Comparison of ENCODE assay signal across 26 cellular contexts in genomic region chr1:216014046-216014445, GRCh38.
DNase-seq lines count a peak whose midpoint lies in the region; ATAC-seq, FAIRE-seq and TF ChIP-seq lines count a peak whose summit lies in the region.
"Had no signal": no experiment of that assay in that cellular context is flagged by ENCODE, and none has a peak within 500 bp of the region (broad histone marks: within the 10 kb centered on the region; RNA-seq: fewer than 3 reads in every experiment).

No MANE protein-coding gene starts in this region.

- peak overlapping the region; percentile 84 for H3K27ac ChIP-seq in GM23338 (ENCODE audit: low read depth)
- H3K27ac ChIP-seq: GM23248, RWPE1, SK-N-MC had no signal

- peaks cover 5% of the 10 kb centered on the region for H3K27me3 Mint-ChIP-seq in GM23338 (ENCODE audit: insufficient read depth, low read depth, poor library complexity)
- H3K27me3 Mint-ChIP-seq in WTC11 (ENCODE audit: low read depth): no peaks in the 10 kb centered on the region; the same call in 1 of the 2 replicates

- H3F3A ChIP-seq in GM23338 (replicated peaks; ENCODE audit: low read depth): no peaks in the 10 kb centered on the region

- peaks cover 7% of the 10 kb centered on the region for H3K36me3 Mint-ChIP-seq in GM23338 (ENCODE audit: low read depth)
- peaks cover 14% of the 10 kb centered on the region for H3K36me3 Mint-ChIP-seq in WTC11
- H3K36me3 Mint-ChIP-seq: CD8-positive, alpha-beta T cell had no signal

- DNase-seq in GM23338 (ENCODE audit: low spot score): no peak
- DNase-seq in WTC11 (ENCODE audit: low spot score): no peak
- DNase-seq in kidney glomerular epithelial cell (lab: John Stamatoyannopoulos, UW): peak; percentile 63
- DNase-seq in stimulated activated CD4-positive, alpha-beta T cell treated with anti-CD3 and anti-CD28 coated beads, Interleukin-4, amount 100 ng/mL, for 24 hours: no peak
- DNase-seq in GM12892 (ENCODE audit: insufficient read length): no peak
- no peak for DNase-seq in NCI-H1105 treated with DMSO at 0.1 percent for 48 hours (lab: John Stamatoyannopoulos, UW)
- DNase-seq: C1 segment of cervical spinal cord; Calu3; CD8-positive, alpha-beta T cell; DMS153; GF-D8; GM23248; MM.1S; NCI-H1092; NCI-H2029 treated with DMSO at 0.1 percent for 48 hours; NCI-H226; NCI-H524; NCI-H774; NK-92 treated with Interleukin-12 subunit alpha and Interleukin-12 subunit beta, amount 100 ng/mL, for 24 hours; SHP77 treated with DMSO at 0.1 percent for 48 hours; SW 1271 had no signal

- H3K9me3 Mint-ChIP-seq in GM23338 (peaks cover 7% of the 10 kb centered on the region), WTC11 (peaks cover 8% of the 10 kb centered on the region)

- ATAC-seq in GM23338 (no peak), WTC11 (0 out of 2 replicates have a peak, but pooled peaks have one; percentile 20), HG03095 (IDR thresholded peaks at IDR 0.05; ENCODE audit: unreplicated experiment) (no peak)
- ATAC-seq: CD8-positive, alpha-beta T cell; HCT116; K562 had no signal

- H4K20me1 ChIP-seq in GM23338 (replicated peaks; ENCODE audit: insufficient read depth): no peaks in the 10 kb centered on the region

- no peak for TF ChIP-seq CTCF in GM23338 (conservative IDR thresholded peaks at IDR 0.05; ENCODE audit: low read depth in 2 of 2)
- no peak for TF ChIP-seq CTCF in WTC11 (IDR thresholded peaks at IDR 0.05)

- peaks cover 17% of the 10 kb centered on the region for H3K4me1 ChIP-seq in GM23338 (ENCODE audit: insufficient read depth)

- no peak overlapping the region for H3K4me3 Mint-ChIP-seq in GM23338
- peak overlapping the region; percentile 13 for H3K4me3 Mint-ChIP-seq in WTC11
- H3K4me3 Mint-ChIP-seq: CD8-positive, alpha-beta T cell had no signal

- no peaks in the 10 kb centered on the region for H3K27me3 ChIP-seq in GM23338 (ENCODE audit: insufficient read depth)

- no peak overlapping the region for H2AFZ ChIP-seq in GM23338
- H2AFZ ChIP-seq: GM23248 had no signal

- no peaks in the 10 kb centered on the region for H3K9me2 ChIP-seq in GM23338 (ENCODE audit: insufficient read depth)

- H3K4me2 ChIP-seq in GM23338: peak overlapping the region; percentile 21; the same call in 1 of the 2 replicates

- peaks cover 19% of the 10 kb centered on the region for H3K4me1 Mint-ChIP-seq in GM23338
- peaks cover 30% of the 10 kb centered on the region for H3K4me1 Mint-ChIP-seq in WTC11

- no peaks in the 10 kb centered on the region for H3K79me2 ChIP-seq in GM23338 (replicated peaks; ENCODE audit: insufficient read depth)

- no peak for TF ChIP-seq POLR2A in GM12892 (IDR thresholded peaks at IDR 0.05; ENCODE audit: low read depth, low read length)

- POLR2A ChIA-PET in WTC11 (lab: Charles Lee): no interaction called here

- H3K27ac Mint-ChIP-seq in GM23338 (peak overlapping the region; percentile 40; the same call in 1 of the 2 replicates), WTC11 (peak overlapping the region; percentile 89)
- H3K27ac Mint-ChIP-seq: CD8-positive, alpha-beta T cell had no signal

- no peak for FAIRE-seq in GM12892 (lab: Jason Lieb, UNC)
- FAIRE-seq: K562 had no signal

- no peak overlapping the region for H3K4me3 ChIP-seq in GM23338
- H3K4me3 ChIP-seq: GM23248, K562, SK-N-MC had no signal

- CTCF ChIA-PET in WTC11 (lab: Charles Lee): interaction anchor here (1.0 kb wide), 1 partner anchor 207 kb away, joined by 3 read pairs; no protein-coding TSS in a partner anchor

- no peaks in the 10 kb centered on the region for H3K36me3 ChIP-seq in GM23338 (ENCODE audit: insufficient read depth)

TF ChIP-seq in GM23338, 12 proteins besides CTCF, POLR2A, EP300 and RAD21 (continues in another document):
- TF ChIP-seq CREB1 (CRISPR knock-in tag; IDR thresholded peaks at IDR 0.05; ENCODE audit: low read depth) (no peak), NANOG (IDR thresholded peaks at IDR 0.05; ENCODE audit: borderline replicate concordance) (no peak), EZH2phosphoT487 (IDR thresholded peaks at IDR 0.05; ENCODE audit: unreplicated experiment) (no peak), ZNF331 (CRISPR knock-in tag; IDR thresholded peaks at IDR 0.05; ENCODE audit: low read depth) (no peak), REST (IDR thresholded peaks at IDR 0.05; ENCODE audit: unreplicated experiment) (no peak), ZNF114 (CRISPR knock-in tag; IDR thresholded peaks at IDR 0.05) (no peak), STAT1 (IDR thresholded peaks at IDR 0.05; ENCODE audit: unreplicated experiment) (no peak), JUNB (IDR thresholded peaks at IDR 0.05; ENCODE audit: unreplicated experiment) (no peak)

TF ChIP-seq in WTC11, 78 proteins besides CTCF, POLR2A, EP300 and RAD21:
- TF ChIP-seq ZNF423 (CRISPR knock-in tag; IDR thresholded peaks at IDR 0.05) (no peak), ATF1 (CRISPR knock-in tag; IDR thresholded peaks at IDR 0.05) (no peak), MYBL2 (CRISPR knock-in tag; IDR thresholded peaks at IDR 0.05) (no peak), FOXP4 (CRISPR knock-in tag; IDR thresholded peaks at IDR 0.05) (no peak), HMGA2 (CRISPR knock-in tag; IDR thresholded peaks at IDR 0.05) (no peak), ZNF121 (CRISPR knock-in tag; IDR thresholded peaks at IDR 0.05) (no peak), E2F1 (CRISPR knock-in tag; IDR thresholded peaks at IDR 0.05) (no peak)
